ENCODE assay signal across 22 cellular contexts in the genomic region with DNA sequence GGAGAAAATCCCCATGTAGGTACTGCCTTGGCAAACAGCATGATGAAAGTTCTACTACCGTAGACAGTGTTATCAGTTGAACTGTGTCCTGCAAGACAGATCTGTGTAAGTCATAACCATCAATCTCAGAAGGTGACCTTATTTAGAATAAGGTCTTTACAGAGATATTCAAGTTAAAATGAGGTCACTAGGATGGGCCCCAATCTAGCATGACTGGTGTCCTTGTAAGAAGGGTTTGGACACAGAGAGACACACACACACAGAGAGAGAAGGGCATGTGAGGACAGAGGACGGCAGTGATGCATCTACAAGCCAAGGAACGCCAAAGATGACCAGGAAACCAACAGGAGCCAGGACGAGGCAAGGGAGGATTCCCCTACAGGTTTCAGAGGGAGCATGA. TPM values are rescaled to one million over a fixed set of nuclear protein-coding genes. Genes with fewer than 3 reads are reported as not detected.
A peak's percentile ranks its signal among the peaks of the same experiment; 100 is the strongest.
DNase-seq lines count a peak whose midpoint lies in the region; ATAC-seq, FAIRE-seq and TF ChIP-seq lines count a peak whose summit lies in the region.
"Had no signal": no experiment of that assay in that cellular context is flagged by ENCODE, and none has a peak within 500 bp of the region (broad histone marks: within the 10 kb centered on the region; RNA-seq: fewer than 3 reads in every experiment).

No MANE protein-coding gene starts in this region.

- intact Hi-C loops in K562 (cut with micrococcal nuclease) (no loop called here), heart right ventricle (cut with DNase I) (loop anchor here in 5 of 10 donors (5.0 to 10.0 kb wide), 3 partner anchors 103 to 177 kb away; partner anchors contain the start of gene BMP6 (in 3 of the 5))

- peak overlapping the region; percentile 100 for H3K9ac ChIP-seq in MM.1S (ENCODE audit: low read length)
- no peak overlapping the region for H3K9ac ChIP-seq in OCI-LY3 (ENCODE audit: low read length)
- no peak overlapping the region for H3K9ac ChIP-seq in K562 (ENCODE audit: insufficient read depth in 1 of 2, low read depth in 2 of 2, low read length in 2 of 2)

- no peaks in the 10 kb centered on the region for H3K27me3 ChIP-seq in MM.1S (replicated peaks; ENCODE audit: insufficient read depth, low read length)
- H3K27me3 ChIP-seq in OCI-LY3 (ENCODE audit: low read depth, low read length) = no peaks in the 10 kb centered on the region
- H3K27me3 ChIP-seq in K562 (ENCODE audit: control insufficient read depth in 2 of 2, insufficient read depth in 2 of 2, low read length in 2 of 2) = no peaks in the 10 kb centered on the region
- no peaks in the 10 kb centered on the region for H3K27me3 ChIP-seq in heart right ventricle
- no peaks in the 10 kb centered on the region for H3K27me3 ChIP-seq in effector memory CD4-positive, alpha-beta T cell (replicated peaks; ENCODE audit: control insufficient read depth, insufficient read depth, low read length, poor library complexity, severe bottlenecking)
- H3K27me3 ChIP-seq: BE2C had no signal

- H3K36me3 ChIP-seq in MM.1S (replicated peaks; ENCODE audit: insufficient read depth, low read length) (peaks cover 41% of the 10 kb centered on the region), OCI-LY3 (replicated peaks; ENCODE audit: low read depth, low read length) (peaks cover 63% of the 10 kb centered on the region), K562 (ENCODE audit: control insufficient read depth, insufficient read depth, low read length) (peaks cover 91% of the 10 kb centered on the region), heart right ventricle (peaks cover 0 to 81% (median 45%) of the 10 kb centered on the region in 9 donors)
- H3K36me3 ChIP-seq in effector memory CD4-positive, alpha-beta T cell (ENCODE audit: control insufficient read depth, insufficient read depth, low read length) = peaks cover 54% of the 10 kb centered on the region

- no peak for TF ChIP-seq EP300 in K562 (IDR thresholded peaks at IDR 0.05; ENCODE audit: low read length)

- H3K79me2 ChIP-seq in MM.1S (ENCODE audit: low read length) (peaks cover 97% of the 10 kb centered on the region), OCI-LY3 (ENCODE audit: low read length) (peaks cover 80% of the 10 kb centered on the region), K562 (ENCODE audit: control insufficient read depth, insufficient read depth, low read length) (peaks cover 34% of the 10 kb centered on the region)

- peak overlapping the region; percentile 100 for H3K27ac ChIP-seq in MM.1S (ENCODE audit: low read length)
- peak overlapping the region; percentile 62 for H3K27ac ChIP-seq in OCI-LY3 (ENCODE audit: low read length)
- H3K27ac ChIP-seq in K562 (ENCODE audit: extremely low read depth, low read depth, low read length) = no peak overlapping the region
- H3K27ac ChIP-seq in heart right ventricle = no peak overlapping the region
- H3K27ac ChIP-seq in effector memory CD4-positive, alpha-beta T cell (ENCODE audit: insufficient read depth, low read length, poor library complexity, severe bottlenecking) = no peak overlapping the region
- H3K27ac ChIP-seq: HL-60 had no signal

- ATAC-seq in K562 (no peak), HG03039 (IDR thresholded peaks at IDR 0.05; ENCODE audit: unreplicated experiment) (no peak), heart right ventricle (no peak)

- H3K4me3 ChIP-seq in MM.1S (ENCODE audit: low read length) (peak overlapping the region; percentile 94; the same call in 1 of the 2 replicates), OCI-LY3 (ENCODE audit: low read length) (no peak overlapping the region), K562 (no peak overlapping the region), heart right ventricle (no peak overlapping the region)
- no peak overlapping the region for H3K4me3 ChIP-seq in effector memory CD4-positive, alpha-beta T cell (ENCODE audit: insufficient read depth, low read depth, low read length, poor library complexity, severe bottlenecking)

- peaks cover 14% of the 10 kb centered on the region for H3K9me1 ChIP-seq in K562 (ENCODE audit: control insufficient read depth, insufficient read depth, low read length)

- H3K4me2 ChIP-seq in MM.1S (ENCODE audit: low read depth, low read length) = peak overlapping the region; percentile 100
- peak overlapping the region; percentile 38; the same call in 1 of the 2 replicates for H3K4me2 ChIP-seq in OCI-LY3 (ENCODE audit: low read length)
- H3K4me2 ChIP-seq in K562 (ENCODE audit: insufficient read depth, low read length) = no peak overlapping the region

- TF ChIP-seq POLR2A in K562 (conservative IDR thresholded peaks at IDR 0.05) (no peak), erythroblast (IDR thresholded peaks at IDR 0.05; ENCODE audit: low read length) (no peak)

- TF ChIP-seq CTCF in MM.1S (IDR thresholded peaks at IDR 0.05; ENCODE audit: low read length) = no peak
- no peak for TF ChIP-seq CTCF in OCI-LY3 (IDR thresholded peaks at IDR 0.05; ENCODE audit: low read depth, low read length)
- no peak for TF ChIP-seq CTCF in K562 (IDR thresholded peaks at IDR 0.05 in 2 of 3, conservative IDR thresholded peaks at IDR 0.05 in 1 of 3; ENCODE audit: insufficient read depth in 2 of 3, low read depth in 1 of 3, low read length in 3 of 3)
- no peak for TF ChIP-seq CTCF in heart right ventricle (IDR thresholded peaks at IDR 0.05)

- no peak for TF ChIP-seq RAD21 in K562 (CRISPR knock-in tag; conservative IDR thresholded peaks at IDR 0.05 in 1 of 2, IDR thresholded peaks at IDR 0.05 in 1 of 2)

- peaks cover 89% of the 10 kb centered on the region for H3K4me1 ChIP-seq in MM.1S (ENCODE audit: low read length)
- H3K4me1 ChIP-seq in OCI-LY3 (ENCODE audit: low read length) = peaks cover 40% of the 10 kb centered on the region
- H3K4me1 ChIP-seq in K562 (replicated peaks in 1 of 2; ENCODE audit: control insufficient read depth in 2 of 2, insufficient read depth in 2 of 2, low read length in 2 of 2) = peaks cover 5 to 34% of the 10 kb centered on the region in 2 experiments
- peaks cover 0 to 25% (median 16%) of the 10 kb centered on the region in 9 donors for H3K4me1 ChIP-seq in heart right ventricle
- no peaks in the 10 kb centered on the region for H3K4me1 ChIP-seq in effector memory CD4-positive, alpha-beta T cell (ENCODE audit: control insufficient read depth, insufficient read depth, low read length, poor library complexity, severe bottlenecking)
- H3K4me1 ChIP-seq: BE2C had no signal

- BruUV-seq in K562 (replicated peaks; lab: Mats Ljungman, UMichigan) = no TSS peak

- no peaks in the 10 kb centered on the region for H3K9me2 ChIP-seq in MM.1S (replicated peaks; ENCODE audit: insufficient read depth, low read length)

- no peaks in the 10 kb centered on the region for H4K20me1 ChIP-seq in MM.1S (ENCODE audit: insufficient read depth, low read length)
- peaks cover 39% of the 10 kb centered on the region for H4K20me1 ChIP-seq in OCI-LY3 (ENCODE audit: insufficient read depth, low read length)
- peaks cover 80% of the 10 kb centered on the region for H4K20me1 ChIP-seq in K562 (replicated peaks; ENCODE audit: control insufficient read depth, insufficient read depth, low read length)

- FAIRE-seq in K562 (lab: Jason Lieb, UNC) = no peak
- FAIRE-seq: A204.1, G401.6, GM12891, GM19239, H1 had no signal

- H3K9me3 ChIP-seq in MM.1S (replicated peaks; ENCODE audit: insufficient read depth, low read length) (no peaks in the 10 kb centered on the region), OCI-LY3 (ENCODE audit: insufficient read depth, low read length) (no peaks in the 10 kb centered on the region), K562 (replicated peaks; ENCODE audit: control insufficient read depth, insufficient read depth, low read depth, low read length) (no peaks in the 10 kb centered on the region), heart right ventricle (no peaks in the 10 kb centered on the region)
- no peaks in the 10 kb centered on the region for H3K9me3 ChIP-seq in effector memory CD4-positive, alpha-beta T cell (ENCODE audit: control insufficient read depth, low read length)
- H3K9me3 ChIP-seq: BE2C had no signal

- 61% methylated on average over 4 of the region's 4 CpGs for WGBS in K562 (ENCODE audit: insufficient coverage, low coverage, missing lambda C conversion rate)
- WGBS in heart right ventricle, 2 donors = 71 to 79% methylated on average over 4 of the region's 4 CpGs

- H2AFZ ChIP-seq in MM.1S (ENCODE audit: low read length) (no peak overlapping the region), OCI-LY3 (ENCODE audit: low read depth, low read length) (no peak overlapping the region), K562 (ENCODE audit: low read depth, low read length) (no peak overlapping the region)

- POLR2A ChIA-PET in K562 (lab: Yijun Ruan, JAX) = interaction anchor here (1.4 kb wide), 1 partner anchor 9 kb away, joined by 3 read pairs; no protein-coding TSS in a partner anchor

- in situ Hi-C loops in K562 (cut with MboI) = no loop called here

- CTCF ChIA-PET in K562 (lab: Yijun Ruan, JAX; ENCODE audit: low intra/inter-chr PET ratio) = no interaction called here

- H3F3A ChIP-seq in MM.1S (ENCODE audit: insufficient read depth, low read length) = peaks cover 100% of the 10 kb centered on the region

- peak; percentile 54 for DNase-seq in MM.1S
- no peak for DNase-seq in K562 (ENCODE audit: extremely low read depth in 1 of 4, low spot score in 3 of 4)
- DNase-seq in erythroblast (lab: John Stamatoyannopoulos, UW) = peak; percentile 36 to 64
- no peak for DNase-seq in activated CD4-positive, alpha-beta T cell treated with anti-CD3 and anti-CD28 coated beads, Interleukin-2, amount 50 U/mL, for 4 hours
- no peak for DNase-seq in heart right ventricle
- no peak for DNase-seq in effector memory CD4-positive, alpha-beta T cell
- DNase-seq: ACHN; BE2C; C1 segment of cervical spinal cord; CD4-positive, CD25-positive, alpha-beta regulatory T cell; CD8-positive, alpha-beta memory T cell; COR-L47; DMS 273 treated with DMSO at 0.1 percent for 48 hours; H9 had no signal

RNA-seq across cellular contexts. Expression of gene TXNDC5, which starts 8.8 kb away (rescaled TPM):
- 113 and 119 TPM in 2 replicates for total RNA-seq in K562 (2011; cell fraction: chromatin; rRNA removed; ENCODE audit: low replicate concordance)
- 126 TPM in 2 replicates for total RNA-seq in K562 (2011; cell fraction: nucleolus; rRNA removed)
- total RNA-seq in K562 (2011; cell fraction: nucleoplasm; rRNA removed) = 204 and 291 TPM in 2 replicates
- total RNA-seq in K562 (2014; rRNA removed) (136 and 163 TPM in 2 replicates), K562 (2014; rRNA removed; fragmentation: Illumina TruSeq; extraction: Trizol) (133 and 142 TPM in 2 replicates), K562 (2015; rRNA removed; fragmentation: Illumina TruSeq; extraction: Trizol) (145 and 151 TPM in 2 replicates), K562 (2021) (137 and 139 TPM in 2 replicates), heart right ventricle (10 to 100 TPM; 26.7 to 78.0 (median 38.3) TPM)
- polyA plus RNA-seq in K562 (2011; rRNA removed) (148 and 164 TPM in 2 replicates), K562 (2014; fragmentation: Illumina TruSeq; extraction: Trizol) (146 and 156 TPM in 2 replicates), K562 (2014; fragmentation: Nextera tagmentation; extraction: Ambion mirVana) (10 to 100 TPM; 33.9 to 44.0 TPM), K562 (2014; rRNA removed) (101 and 125 TPM in 2 replicates), heart right ventricle (10 to 100 TPM; 26.5 to 65.6 TPM)
- 93.6 and 158 TPM in 2 replicates for polyA plus RNA-seq in K562 (2011; cell fraction: cytosol; rRNA removed)
- 77.6 and 108 TPM in 2 replicates for polyA plus RNA-seq in K562 (2011; cell fraction: nucleus; rRNA removed)
- polyA plus RNA-seq in K562 (2012) = 111 and 153 TPM in 2 replicates
- polyA minus RNA-seq in K562 (2011; rRNA and poly(A)+ RNA removed) = 135 and 149 TPM in 2 replicates
- 72.4 and 78.1 TPM in 2 replicates for polyA minus RNA-seq in K562 (2011; cell fraction: cytosol; rRNA and poly(A)+ RNA removed)
- 27.7 and 54.0 TPM in 2 replicates for polyA minus RNA-seq in K562 (2011; cell fraction: nucleus; rRNA and poly(A)+ RNA removed)

Comparison
In these comparisons a context has a peak if more than half of its experiments do, and no peak if none do; other contexts are left out.
1. DNase-seq: peak in MM.1S (single experiment) and erythroblast (2 of 2); none in K562 (0 of 4), activated CD4-positive, alpha-beta T cell treated with anti-CD3 and anti-CD28 coated beads, Interleukin-2, amount 50 U/mL, for 4 hours (0 of 2), heart right ventricle (0 of 2) and effector memory CD4-positive, alpha-beta T cell (0 of 3).
2. H3K27ac ChIP-seq: peak in MM.1S (single experiment) and OCI-LY3 (single experiment); none in K562 (single experiment), heart right ventricle (0 of 10) and effector memory CD4-positive, alpha-beta T cell (single experiment).